Comparison of ENCODE assay signal across 10 cellular contexts in the genomic region with DNA sequence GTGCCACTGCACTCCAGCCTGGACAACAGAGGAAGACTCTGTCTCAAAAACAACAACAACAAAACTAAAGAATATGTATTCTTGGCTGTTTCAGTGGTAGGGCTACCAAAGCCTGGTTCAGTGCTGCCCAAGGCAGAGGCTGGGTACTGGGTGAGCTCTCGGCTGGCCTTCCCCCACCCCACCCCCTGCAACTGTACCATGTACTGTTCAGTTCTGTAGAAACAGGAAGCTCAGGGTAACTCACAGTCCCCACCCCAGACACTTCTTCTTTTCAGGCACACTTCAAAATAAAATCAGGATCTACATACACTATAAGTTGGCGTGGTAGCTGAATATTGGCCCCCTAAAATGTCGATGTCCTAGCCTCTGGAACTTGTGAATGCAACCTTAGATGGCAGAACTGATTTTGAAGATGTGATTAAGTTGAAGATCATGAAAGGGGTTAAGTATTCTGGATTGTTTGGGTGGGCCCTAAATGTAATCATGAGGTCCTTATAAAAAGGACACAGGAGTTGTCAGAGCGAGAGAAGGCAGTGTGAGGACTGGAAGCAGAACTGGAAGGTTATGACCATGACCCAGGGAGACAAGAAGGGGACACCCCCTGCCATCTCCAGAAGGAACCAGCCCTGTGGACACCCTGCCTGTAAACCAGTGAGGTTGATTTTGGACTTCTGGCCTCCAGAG. TPM values are rescaled to one million over a fixed set of nuclear protein-coding genes. Genes with fewer than 3 reads are reported as not detected.
DNase-seq lines count a peak whose midpoint lies in the region; ATAC-seq lines count a peak whose summit lies in the region.
"Had no signal": no experiment of that assay in that cellular context is flagged by ENCODE, and none has a peak within 500 bp of the region (broad histone marks: within the 10 kb centered on the region; RNA-seq: fewer than 3 reads in every experiment).

No MANE protein-coding gene starts in this region.

- ATAC-seq in GM21529 (IDR thresholded peaks at IDR 0.05; ENCODE audit: unreplicated experiment) (peak; percentile 42), left ventricle myocardium superior (peak; percentile 87), GM18517 (IDR thresholded peaks at IDR 0.05; ENCODE audit: unreplicated experiment) (no peak), GM18909 (IDR thresholded peaks at IDR 0.05; ENCODE audit: poor library complexity, unreplicated experiment) (no peak)
- peak; percentile 97 for ATAC-seq in stimulated activated memory B cell treated with anti-CD40 and anti-IgM and Interleukin-4, amounts not matched to agents 10 μg/mL and 1 μg/mL and 100 μg/mL, for 72 hours
- ATAC-seq in activated naive CD4-positive, alpha-beta T cell treated with anti-CD3 and anti-CD28 coated beads, Interleukin-2, amount 50 U/mL, for 72 hours = no peak

- intact Hi-C loops in left ventricle myocardium superior (cut with micrococcal nuclease) = no loop called here

- DNase-seq in SKM-1 (lab: John Stamatoyannopoulos, UW; ENCODE audit: unreplicated experiment) (peak; percentile 83), left ventricle myocardium superior (peak; percentile 50), NCI-H187 treated with DMSO at 0.1 percent for 48 hours (lab: John Stamatoyannopoulos, UW) (no peak)
- no peak for DNase-seq in activated naive CD4-positive, alpha-beta T cell treated with anti-CD3 and anti-CD28 coated beads, Interleukin-2, amount 50 U/mL, for 72 hours (ENCODE audit: low spot score in 2 of 2)
- DNase-seq: activated gamma-delta T cell treated with Interleukin-2 at 50 U/mL for 16 hours, NCI-H2081 had no signal

- H3K36me3 Mint-ChIP-seq in stimulated activated memory B cell treated with anti-CD40 and anti-IgM and Interleukin-4, amounts not matched to agents 10 μg/mL and 1 μg/mL and 100 μg/mL, for 72 hours = peaks cover 8% of the 10 kb centered on the region
- peaks cover 6% of the 10 kb centered on the region in 2 donors for H3K36me3 Mint-ChIP-seq in activated naive CD4-positive, alpha-beta T cell treated with anti-CD3 and anti-CD28 coated beads, Interleukin-2, amount 50 U/mL, for 72 hours

- peak overlapping the region; percentile 30 for H3K4me3 Mint-ChIP-seq in stimulated activated memory B cell treated with anti-CD40 and anti-IgM and Interleukin-4, amounts not matched to agents 10 μg/mL and 1 μg/mL and 100 μg/mL, for 72 hours

- H3K9me3 Mint-ChIP-seq in stimulated activated memory B cell treated with anti-CD40 and anti-IgM and Interleukin-4, amounts not matched to agents 10 μg/mL and 1 μg/mL and 100 μg/mL, for 72 hours = peaks cover 7% of the 10 kb centered on the region
- H3K9me3 Mint-ChIP-seq in activated naive CD4-positive, alpha-beta T cell treated with anti-CD3 and anti-CD28 coated beads, Interleukin-2, amount 50 U/mL, for 72 hours = peaks cover 16 to 26% of the 10 kb centered on the region in 2 donors

- H3K4me1 Mint-ChIP-seq in stimulated activated memory B cell treated with anti-CD40 and anti-IgM and Interleukin-4, amounts not matched to agents 10 μg/mL and 1 μg/mL and 100 μg/mL, for 72 hours = peaks cover 22% of the 10 kb centered on the region

- H3K27ac Mint-ChIP-seq in stimulated activated memory B cell treated with anti-CD40 and anti-IgM and Interleukin-4, amounts not matched to agents 10 μg/mL and 1 μg/mL and 100 μg/mL, for 72 hours = peak overlapping the region; percentile 87
- H3K27ac Mint-ChIP-seq in activated naive CD4-positive, alpha-beta T cell treated with anti-CD3 and anti-CD28 coated beads, Interleukin-2, amount 50 U/mL, for 72 hours = no peak overlapping the region

- no peaks in the 10 kb centered on the region for H3K27me3 Mint-ChIP-seq in stimulated activated memory B cell treated with anti-CD40 and anti-IgM and Interleukin-4, amounts not matched to agents 10 μg/mL and 1 μg/mL and 100 μg/mL, for 72 hours

RNA-seq across cellular contexts. Expression of a gene that starts 31.2 kb away (rescaled TPM):
- 5.0 TPM for total RNA-seq in left ventricle myocardium superior
- 1 to 10 TPM; 1.4 to 5.8 TPM for total RNA-seq in activated naive CD4-positive, alpha-beta T cell treated with anti-CD3 and anti-CD28 coated beads, Interleukin-2, amount 50 U/mL, for 72 hours

Comparison
In these comparisons a context has a peak if more than half of its experiments do, and no peak if none do; other contexts are left out.
1. ATAC-seq: peak in GM21529 (single experiment), left ventricle myocardium superior (single experiment) and stimulated activated memory B cell treated with anti-CD40 and anti-IgM and Interleukin-4, amounts not matched to agents 10 μg/mL and 1 μg/mL and 100 μg/mL, for 72 hours (single experiment); none in activated naive CD4-positive, alpha-beta T cell treated with anti-CD3 and anti-CD28 coated beads, Interleukin-2, amount 50 U/mL, for 72 hours (0 of 2), GM18517 (single experiment) and GM18909 (single experiment).
2. DNase-seq: peak in SKM-1 (single experiment) and left ventricle myocardium superior (single experiment); none in activated naive CD4-positive, alpha-beta T cell treated with anti-CD3 and anti-CD28 coated beads, Interleukin-2, amount 50 U/mL, for 72 hours (0 of 2) and NCI-H187 treated with DMSO at 0.1 percent for 48 hours (single experiment).